Comparison of ENCODE assay signal across 20 cellular contexts in genomic region chr9:79224672-79225433, GRCh38.
DNase-seq lines count a peak whose midpoint lies in the region; FAIRE-seq and TF ChIP-seq lines count a peak whose summit lies in the region.
"Had no signal": no experiment of that assay in that cellular context is flagged by ENCODE, and none has a peak within 500 bp of the region (broad histone marks: within the 10 kb centered on the region; RNA-seq: fewer than 3 reads in every experiment).

No MANE protein-coding gene starts in this region.

- TF ChIP-seq POLR2A in Peyer's patch (IDR thresholded peaks at IDR 0.05), result no peak

- H3K4me1 ChIP-seq in astrocyte (ENCODE audit: insufficient read depth, low read length) (peaks cover 13% of the 10 kb centered on the region), hepatocyte (ENCODE audit: insufficient read depth) (no peaks in the 10 kb centered on the region), Peyer's patch (no peaks in the 10 kb centered on the region)
- H3K4me1 ChIP-seq: ascending aorta, Caco-2, uterus had no signal

- no peak overlapping the region for H3K4me3 Mint-ChIP-seq in astrocyte (ENCODE audit: unreplicated experiment)
- no peak overlapping the region for H3K4me3 Mint-ChIP-seq in Calu3 (ENCODE audit: low read depth, unreplicated experiment)
- H3K4me3 Mint-ChIP-seq: activated T-cell treated with anti-CD3 and anti-CD28 coated beads, Interleukin-2, amount 50 U/mL, for 4 hours; naive thymus-derived CD8-positive, alpha-beta T cell; WTC11 had no signal

- no peak overlapping the region for H3K27ac ChIP-seq in astrocyte (ENCODE audit: low read depth, low read length)
- no peak overlapping the region for H3K27ac ChIP-seq in hepatocyte
- H3K27ac ChIP-seq in Peyer's patch, result no peak overlapping the region
- H3K27ac ChIP-seq: ascending aorta, SJCRH30, uterus had no signal

- H3K9me3 Mint-ChIP-seq in astrocyte (ENCODE audit: unreplicated experiment) (peaks cover 1% of the 10 kb centered on the region), Calu3 (ENCODE audit: low read depth, unreplicated experiment) (peaks cover 5% of the 10 kb centered on the region)

- H3K9ac ChIP-seq in astrocyte (ENCODE audit: low read length), result no peak overlapping the region

- no peaks in the 10 kb centered on the region for H3K9me3 ChIP-seq in astrocyte (ENCODE audit: insufficient read depth, low read depth, low read length)
- H3K9me3 ChIP-seq in hepatocyte (ENCODE audit: low read depth), result no peaks in the 10 kb centered on the region
- H3K9me3 ChIP-seq in Peyer's patch, result no peaks in the 10 kb centered on the region
- H3K9me3 ChIP-seq: ascending aorta, Caco-2, uterus had no signal

- BruUV-seq in Calu3 (replicated peaks; lab: Mats Ljungman, UMichigan), result no TSS peak

- no peaks in the 10 kb centered on the region for H3K27me3 Mint-ChIP-seq in astrocyte (ENCODE audit: low read depth, unreplicated experiment)
- no peaks in the 10 kb centered on the region for H3K27me3 Mint-ChIP-seq in Calu3 (ENCODE audit: unreplicated experiment)

- no peaks in the 10 kb centered on the region for H3K9me2 ChIP-seq in hepatocyte (replicated peaks; ENCODE audit: insufficient read depth)

- WGBS in hepatocyte (ENCODE audit: low lambda C conversion rate, missing lambda C conversion rate), result 71% methylated on average over 3 of the region's 3 CpGs

- H4K20me1 ChIP-seq in astrocyte (ENCODE audit: insufficient read depth, low read length), result no peaks in the 10 kb centered on the region
- H4K20me1 ChIP-seq in hepatocyte (ENCODE audit: insufficient read depth, poor library complexity, severe bottlenecking), result no peaks in the 10 kb centered on the region

- H3K4me3 ChIP-seq in AG09309 (ENCODE audit: control insufficient read depth, low read depth, low read length) (no peak overlapping the region), astrocyte (ENCODE audit: insufficient read depth, low read depth, low read length) (no peak overlapping the region), hepatocyte (no peak overlapping the region), Peyer's patch (no peak overlapping the region)
- H3K4me3 ChIP-seq: ascending aorta, SJCRH30, uterus had no signal

- H3K4me1 Mint-ChIP-seq in astrocyte (ENCODE audit: low read depth, unreplicated experiment), result peaks cover 18% of the 10 kb centered on the region
- no peaks in the 10 kb centered on the region for H3K4me1 Mint-ChIP-seq in Calu3 (ENCODE audit: low read depth, unreplicated experiment)
- H3K4me1 Mint-ChIP-seq: naive thymus-derived CD8-positive, alpha-beta T cell; WTC11 had no signal

- CTCF ChIA-PET in Calu3 (lab: Charles Lee), result no interaction called here

- H3K27ac Mint-ChIP-seq in astrocyte (ENCODE audit: unreplicated experiment), result no peak overlapping the region
- H3K27ac Mint-ChIP-seq in Calu3 (ENCODE audit: unreplicated experiment), result no peak overlapping the region
- H3K27ac Mint-ChIP-seq: naive thymus-derived CD8-positive, alpha-beta T cell; WTC11 had no signal

- H2AFZ ChIP-seq in astrocyte (ENCODE audit: low read depth, low read length) (no peak overlapping the region), hepatocyte (no peak overlapping the region)

- H3K79me2 ChIP-seq in astrocyte (ENCODE audit: insufficient read depth, low read length), result no peaks in the 10 kb centered on the region
- H3K79me2 ChIP-seq in hepatocyte, result no peaks in the 10 kb centered on the region

- FAIRE-seq in astrocyte (lab: Jason Lieb, UNC), result peak; percentile 47
- FAIRE-seq: GM12892, islet of Langerhans had no signal

- H3K4me2 ChIP-seq in astrocyte (ENCODE audit: low read length) (no peak overlapping the region), hepatocyte (no peak overlapping the region)

- DNase-seq in AG09309 (ENCODE audit: low read depth), result peak; percentile 72
- peak; percentile 91 for DNase-seq in HS-5 (ENCODE audit: low read depth)
- peak; percentile 82 for DNase-seq in astrocyte (ENCODE audit: low read depth)
- DNase-seq in hepatocyte (ENCODE audit: low spot score), result peak; percentile 34
- no peak for DNase-seq in Peyer's patch
- DNase-seq in SKM-1 (lab: John Stamatoyannopoulos, UW; ENCODE audit: unreplicated experiment), result no peak
- DNase-seq in Calu3, result no peak
- DNase-seq in stimulated activated CD4-positive, alpha-beta T cell treated with anti-CD3 and anti-CD28 coated beads, Interleukin-4, amount 100 ng/mL, for 1 hour, result no peak
- DNase-seq: activated T-cell treated with anti-CD3 and anti-CD28 coated beads, Interleukin-2, amount 50 U/mL, for 4 hours; Caco-2; KG1; naive thymus-derived CD8-positive, alpha-beta T cell; NCI-H345; stimulated activated CD4-positive, alpha-beta T cell treated with anti-CD3 and anti-CD28 coated beads, Interleukin-12 subunit alpha, Interleukin-12 subunit beta, amount 100 ng/mL, for 4 hours; uterus had no signal

- intact Hi-C loops in Calu3 (cut with micrococcal nuclease; ENCODE audit: unreplicated experiment), result no loop called here

- H3K36me3 Mint-ChIP-seq in astrocyte (ENCODE audit: low read depth, unreplicated experiment) (no peaks in the 10 kb centered on the region), Calu3 (ENCODE audit: insufficient read depth, unreplicated experiment) (no peaks in the 10 kb centered on the region)
- H3K36me3 Mint-ChIP-seq: naive thymus-derived CD8-positive, alpha-beta T cell; WTC11 had no signal

- H3K27me3 ChIP-seq in astrocyte (ENCODE audit: insufficient read depth, low read length) (no peaks in the 10 kb centered on the region), hepatocyte (no peaks in the 10 kb centered on the region), Peyer's patch (no peaks in the 10 kb centered on the region)
- H3K27me3 ChIP-seq: ascending aorta, SJCRH30, uterus had no signal

- H3K36me3 ChIP-seq in astrocyte (ENCODE audit: insufficient read depth, low read length), result no peaks in the 10 kb centered on the region
- H3K36me3 ChIP-seq in hepatocyte (replicated peaks; ENCODE audit: insufficient read depth, low read depth), result no peaks in the 10 kb centered on the region
- H3K36me3 ChIP-seq in Peyer's patch, result no peaks in the 10 kb centered on the region
- H3K36me3 ChIP-seq: ascending aorta, SJCRH30, uterus had no signal

- TF ChIP-seq CTCF in AG09309 (IDR thresholded peaks at IDR 0.05; ENCODE audit: control insufficient read depth, insufficient read depth, low read depth, low read length, missing control alignments), result no peak
- TF ChIP-seq CTCF in astrocyte (IDR thresholded peaks at IDR 0.05; ENCODE audit: insufficient read depth, low read depth, low read length), result no peak
- TF ChIP-seq CTCF in hepatocyte (IDR thresholded peaks at IDR 0.05; ENCODE audit: poor library complexity), result no peak
- TF ChIP-seq CTCF in Peyer's patch (IDR thresholded peaks at IDR 0.05), result no peak
- TF ChIP-seq CTCF in Calu3 (IDR thresholded peaks at IDR 0.05; ENCODE audit: unreplicated experiment), result no peak

Comparison
In these comparisons a context has a peak if more than half of its experiments do, and no peak if none do; other contexts are left out.
1. DNase-seq: peak in AG09309 (single experiment), HS-5 (single experiment), astrocyte (single experiment) and hepatocyte (single experiment); none in Peyer's patch (0 of 3), SKM-1 (single experiment), Calu3 (single experiment) and stimulated activated CD4-positive, alpha-beta T cell treated with anti-CD3 and anti-CD28 coated beads, Interleukin-4, amount 100 ng/mL, for 1 hour (single experiment).